2 cellular contexts compared by ENCODE assay signal in the genomic region with DNA sequence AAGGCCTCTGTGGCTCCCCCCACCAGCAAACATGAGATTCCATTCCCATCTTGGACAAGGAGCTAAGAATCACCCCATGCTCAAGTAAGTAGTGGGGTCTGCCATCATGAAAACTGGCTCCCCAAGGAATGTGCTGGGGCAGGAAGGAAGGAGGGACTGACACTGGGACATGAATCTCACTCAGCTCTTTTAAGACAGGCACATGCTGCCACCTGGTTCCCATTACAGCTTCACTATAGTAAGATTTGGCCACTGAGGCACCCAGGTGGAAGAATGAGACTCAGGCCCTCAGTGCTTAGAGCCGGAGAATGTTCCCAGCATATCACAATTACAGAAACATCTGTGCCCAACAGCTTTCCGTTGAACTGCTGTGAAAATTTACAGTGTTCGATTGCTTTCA.
TF ChIP-seq lines count a peak whose summit lies in the region.

No MANE protein-coding gene starts in this region.

TF ChIP-seq in GM23338, 12 proteins besides CTCF, POLR2A, EP300 and RAD21:
- TF ChIP-seq STAT1 (IDR thresholded peaks at IDR 0.05; ENCODE audit: unreplicated experiment) (no peak), JUNB (IDR thresholded peaks at IDR 0.05; ENCODE audit: unreplicated experiment) (no peak), EZH2 (IDR thresholded peaks at IDR 0.05; ENCODE audit: low read depth, unreplicated experiment) (no peak), ZNF114 (CRISPR knock-in tag; IDR thresholded peaks at IDR 0.05) (no peak), NANOG (IDR thresholded peaks at IDR 0.05; ENCODE audit: borderline replicate concordance) (no peak), ZNF331 (CRISPR knock-in tag; IDR thresholded peaks at IDR 0.05; ENCODE audit: low read depth) (no peak), EZH2phosphoT487 (IDR thresholded peaks at IDR 0.05; ENCODE audit: unreplicated experiment) (no peak)
- TF ChIP-seq, protein P1, sequence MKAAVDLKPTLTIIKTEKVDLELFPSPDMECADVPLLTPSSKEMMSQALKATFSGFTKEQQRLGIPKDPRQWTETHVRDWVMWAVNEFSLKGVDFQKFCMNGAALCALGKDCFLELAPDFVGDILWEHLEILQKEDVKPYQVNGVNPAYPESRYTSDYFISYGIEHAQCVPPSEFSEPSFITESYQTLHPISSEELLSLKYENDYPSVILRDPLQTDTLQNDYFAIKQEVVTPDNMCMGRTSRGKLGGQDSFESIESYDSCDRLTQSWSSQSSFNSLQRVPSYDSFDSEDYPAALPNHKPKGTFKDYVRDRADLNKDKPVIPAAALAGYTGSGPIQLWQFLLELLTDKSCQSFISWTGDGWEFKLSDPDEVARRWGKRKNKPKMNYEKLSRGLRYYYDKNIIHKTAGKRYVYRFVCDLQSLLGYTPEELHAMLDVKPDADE (IDR thresholded peaks at IDR 0.05), result no peak
- TF ChIP-seq, protein P2, sequence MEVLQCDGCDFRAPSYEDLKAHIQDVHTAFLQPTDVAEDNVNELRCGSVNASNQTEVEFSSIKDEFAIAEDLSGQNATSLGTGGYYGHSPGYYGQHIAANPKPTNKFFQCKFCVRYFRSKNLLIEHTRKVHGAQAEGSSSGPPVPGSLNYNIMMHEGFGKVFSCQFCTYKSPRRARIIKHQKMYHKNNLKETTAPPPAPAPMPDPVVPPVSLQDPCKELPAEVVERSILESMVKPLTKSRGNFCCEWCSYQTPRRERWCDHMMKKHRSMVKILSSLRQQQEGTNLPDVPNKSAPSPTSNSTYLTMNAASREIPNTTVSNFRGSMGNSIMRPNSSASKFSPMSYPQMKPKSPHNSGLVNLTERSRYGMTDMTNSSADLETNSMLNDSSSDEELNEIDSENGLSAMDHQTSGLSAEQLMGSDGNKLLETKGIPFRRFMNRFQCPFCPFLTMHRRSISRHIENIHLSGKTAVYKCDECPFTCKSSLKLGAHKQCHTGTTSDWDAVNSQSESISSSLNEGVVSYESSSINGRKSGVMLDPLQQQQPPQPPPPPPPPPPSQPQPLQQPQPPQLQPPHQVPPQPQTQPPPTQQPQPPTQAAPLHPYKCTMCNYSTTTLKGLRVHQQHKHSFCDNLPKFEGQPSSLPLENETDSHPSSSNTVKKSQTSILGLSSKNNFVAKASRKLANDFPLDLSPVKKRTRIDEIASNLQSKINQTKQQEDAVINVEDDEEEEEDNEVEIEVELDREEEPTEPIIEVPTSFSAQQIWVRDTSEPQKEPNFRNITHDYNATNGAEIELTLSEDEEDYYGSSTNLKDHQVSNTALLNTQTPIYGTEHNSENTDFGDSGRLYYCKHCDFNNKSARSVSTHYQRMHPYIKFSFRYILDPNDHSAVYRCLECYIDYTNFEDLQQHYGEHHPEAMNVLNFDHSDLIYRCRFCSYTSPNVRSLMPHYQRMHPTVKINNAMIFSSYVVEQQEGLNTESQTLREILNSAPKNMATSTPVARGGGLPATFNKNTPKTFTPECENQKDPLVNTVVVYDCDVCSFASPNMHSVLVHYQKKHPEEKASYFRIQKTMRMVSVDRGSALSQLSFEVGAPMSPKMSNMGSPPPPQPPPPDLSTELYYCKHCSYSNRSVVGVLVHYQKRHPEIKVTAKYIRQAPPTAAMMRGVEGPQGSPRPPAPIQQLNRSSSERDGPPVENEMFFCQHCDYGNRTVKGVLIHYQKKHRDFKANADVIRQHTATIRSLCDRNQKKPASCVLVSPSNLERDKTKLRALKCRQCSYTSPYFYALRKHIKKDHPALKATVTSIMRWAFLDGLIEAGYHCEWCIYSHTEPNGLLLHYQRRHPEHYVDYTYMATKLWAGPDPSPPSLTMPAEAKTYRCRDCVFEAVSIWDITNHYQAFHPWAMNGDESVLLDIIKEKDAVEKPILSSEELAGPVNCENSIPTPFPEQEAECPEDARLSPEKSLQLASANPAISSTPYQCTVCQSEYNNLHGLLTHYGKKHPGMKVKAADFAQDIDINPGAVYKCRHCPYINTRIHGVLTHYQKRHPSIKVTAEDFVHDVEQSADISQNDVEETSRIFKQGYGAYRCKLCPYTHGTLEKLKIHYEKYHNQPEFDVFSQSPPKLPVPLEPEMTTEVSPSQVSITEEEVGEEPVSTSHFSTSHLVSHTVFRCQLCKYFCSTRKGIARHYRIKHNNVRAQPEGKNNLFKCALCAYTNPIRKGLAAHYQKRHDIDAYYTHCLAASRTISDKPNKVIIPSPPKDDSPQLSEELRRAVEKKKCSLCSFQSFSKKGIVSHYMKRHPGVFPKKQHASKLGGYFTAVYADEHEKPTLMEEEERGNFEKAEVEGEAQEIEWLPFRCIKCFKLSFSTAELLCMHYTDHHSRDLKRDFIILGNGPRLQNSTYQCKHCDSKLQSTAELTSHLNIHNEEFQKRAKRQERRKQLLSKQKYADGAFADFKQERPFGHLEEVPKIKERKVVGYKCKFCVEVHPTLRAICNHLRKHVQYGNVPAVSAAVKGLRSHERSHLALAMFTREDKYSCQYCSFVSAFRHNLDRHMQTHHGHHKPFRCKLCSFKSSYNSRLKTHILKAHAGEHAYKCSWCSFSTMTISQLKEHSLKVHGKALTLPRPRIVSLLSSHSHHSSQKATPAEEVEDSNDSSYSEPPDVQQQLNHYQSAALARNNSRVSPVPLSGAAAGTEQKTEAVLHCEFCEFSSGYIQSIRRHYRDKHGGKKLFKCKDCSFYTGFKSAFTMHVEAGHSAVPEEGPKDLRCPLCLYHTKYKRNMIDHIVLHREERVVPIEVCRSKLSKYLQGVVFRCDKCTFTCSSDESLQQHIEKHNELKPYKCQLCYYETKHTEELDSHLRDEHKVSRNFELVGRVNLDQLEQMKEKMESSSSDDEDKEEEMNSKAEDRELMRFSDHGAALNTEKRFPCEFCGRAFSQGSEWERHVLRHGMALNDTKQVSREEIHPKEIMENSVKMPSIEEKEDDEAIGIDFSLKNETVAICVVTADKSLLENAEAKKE (CRISPR knock-in tag; IDR thresholded peaks at IDR 0.05), result no peak
- TF ChIP-seq, protein P3, sequence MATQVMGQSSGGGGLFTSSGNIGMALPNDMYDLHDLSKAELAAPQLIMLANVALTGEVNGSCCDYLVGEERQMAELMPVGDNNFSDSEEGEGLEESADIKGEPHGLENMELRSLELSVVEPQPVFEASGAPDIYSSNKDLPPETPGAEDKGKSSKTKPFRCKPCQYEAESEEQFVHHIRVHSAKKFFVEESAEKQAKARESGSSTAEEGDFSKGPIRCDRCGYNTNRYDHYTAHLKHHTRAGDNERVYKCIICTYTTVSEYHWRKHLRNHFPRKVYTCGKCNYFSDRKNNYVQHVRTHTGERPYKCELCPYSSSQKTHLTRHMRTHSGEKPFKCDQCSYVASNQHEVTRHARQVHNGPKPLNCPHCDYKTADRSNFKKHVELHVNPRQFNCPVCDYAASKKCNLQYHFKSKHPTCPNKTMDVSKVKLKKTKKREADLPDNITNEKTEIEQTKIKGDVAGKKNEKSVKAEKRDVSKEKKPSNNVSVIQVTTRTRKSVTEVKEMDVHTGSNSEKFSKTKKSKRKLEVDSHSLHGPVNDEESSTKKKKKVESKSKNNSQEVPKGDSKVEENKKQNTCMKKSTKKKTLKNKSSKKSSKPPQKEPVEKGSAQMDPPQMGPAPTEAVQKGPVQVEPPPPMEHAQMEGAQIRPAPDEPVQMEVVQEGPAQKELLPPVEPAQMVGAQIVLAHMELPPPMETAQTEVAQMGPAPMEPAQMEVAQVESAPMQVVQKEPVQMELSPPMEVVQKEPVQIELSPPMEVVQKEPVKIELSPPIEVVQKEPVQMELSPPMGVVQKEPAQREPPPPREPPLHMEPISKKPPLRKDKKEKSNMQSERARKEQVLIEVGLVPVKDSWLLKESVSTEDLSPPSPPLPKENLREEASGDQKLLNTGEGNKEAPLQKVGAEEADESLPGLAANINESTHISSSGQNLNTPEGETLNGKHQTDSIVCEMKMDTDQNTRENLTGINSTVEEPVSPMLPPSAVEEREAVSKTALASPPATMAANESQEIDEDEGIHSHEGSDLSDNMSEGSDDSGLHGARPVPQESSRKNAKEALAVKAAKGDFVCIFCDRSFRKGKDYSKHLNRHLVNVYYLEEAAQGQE (IDR thresholded peaks at IDR 0.05; ENCODE audit: unreplicated experiment), result no peak
TF ChIP-seq in GM23338: peak in this region for 0.

TF ChIP-seq in H1, 55 proteins besides CTCF, POLR2A, EP300 and RAD21:
- no peak for TF ChIP-seq GTF2F1 (IDR thresholded peaks at IDR 0.05; ENCODE audit: borderline replicate concordance, low read depth, low read length)
- no peak for TF ChIP-seq MAFK (IDR thresholded peaks at IDR 0.05; ENCODE audit: low read depth, low read length)
- no peak for TF ChIP-seq POU5F1 (IDR thresholded peaks at IDR 0.05; ENCODE audit: low read depth, low read length)
- TF ChIP-seq, protein P4, sequence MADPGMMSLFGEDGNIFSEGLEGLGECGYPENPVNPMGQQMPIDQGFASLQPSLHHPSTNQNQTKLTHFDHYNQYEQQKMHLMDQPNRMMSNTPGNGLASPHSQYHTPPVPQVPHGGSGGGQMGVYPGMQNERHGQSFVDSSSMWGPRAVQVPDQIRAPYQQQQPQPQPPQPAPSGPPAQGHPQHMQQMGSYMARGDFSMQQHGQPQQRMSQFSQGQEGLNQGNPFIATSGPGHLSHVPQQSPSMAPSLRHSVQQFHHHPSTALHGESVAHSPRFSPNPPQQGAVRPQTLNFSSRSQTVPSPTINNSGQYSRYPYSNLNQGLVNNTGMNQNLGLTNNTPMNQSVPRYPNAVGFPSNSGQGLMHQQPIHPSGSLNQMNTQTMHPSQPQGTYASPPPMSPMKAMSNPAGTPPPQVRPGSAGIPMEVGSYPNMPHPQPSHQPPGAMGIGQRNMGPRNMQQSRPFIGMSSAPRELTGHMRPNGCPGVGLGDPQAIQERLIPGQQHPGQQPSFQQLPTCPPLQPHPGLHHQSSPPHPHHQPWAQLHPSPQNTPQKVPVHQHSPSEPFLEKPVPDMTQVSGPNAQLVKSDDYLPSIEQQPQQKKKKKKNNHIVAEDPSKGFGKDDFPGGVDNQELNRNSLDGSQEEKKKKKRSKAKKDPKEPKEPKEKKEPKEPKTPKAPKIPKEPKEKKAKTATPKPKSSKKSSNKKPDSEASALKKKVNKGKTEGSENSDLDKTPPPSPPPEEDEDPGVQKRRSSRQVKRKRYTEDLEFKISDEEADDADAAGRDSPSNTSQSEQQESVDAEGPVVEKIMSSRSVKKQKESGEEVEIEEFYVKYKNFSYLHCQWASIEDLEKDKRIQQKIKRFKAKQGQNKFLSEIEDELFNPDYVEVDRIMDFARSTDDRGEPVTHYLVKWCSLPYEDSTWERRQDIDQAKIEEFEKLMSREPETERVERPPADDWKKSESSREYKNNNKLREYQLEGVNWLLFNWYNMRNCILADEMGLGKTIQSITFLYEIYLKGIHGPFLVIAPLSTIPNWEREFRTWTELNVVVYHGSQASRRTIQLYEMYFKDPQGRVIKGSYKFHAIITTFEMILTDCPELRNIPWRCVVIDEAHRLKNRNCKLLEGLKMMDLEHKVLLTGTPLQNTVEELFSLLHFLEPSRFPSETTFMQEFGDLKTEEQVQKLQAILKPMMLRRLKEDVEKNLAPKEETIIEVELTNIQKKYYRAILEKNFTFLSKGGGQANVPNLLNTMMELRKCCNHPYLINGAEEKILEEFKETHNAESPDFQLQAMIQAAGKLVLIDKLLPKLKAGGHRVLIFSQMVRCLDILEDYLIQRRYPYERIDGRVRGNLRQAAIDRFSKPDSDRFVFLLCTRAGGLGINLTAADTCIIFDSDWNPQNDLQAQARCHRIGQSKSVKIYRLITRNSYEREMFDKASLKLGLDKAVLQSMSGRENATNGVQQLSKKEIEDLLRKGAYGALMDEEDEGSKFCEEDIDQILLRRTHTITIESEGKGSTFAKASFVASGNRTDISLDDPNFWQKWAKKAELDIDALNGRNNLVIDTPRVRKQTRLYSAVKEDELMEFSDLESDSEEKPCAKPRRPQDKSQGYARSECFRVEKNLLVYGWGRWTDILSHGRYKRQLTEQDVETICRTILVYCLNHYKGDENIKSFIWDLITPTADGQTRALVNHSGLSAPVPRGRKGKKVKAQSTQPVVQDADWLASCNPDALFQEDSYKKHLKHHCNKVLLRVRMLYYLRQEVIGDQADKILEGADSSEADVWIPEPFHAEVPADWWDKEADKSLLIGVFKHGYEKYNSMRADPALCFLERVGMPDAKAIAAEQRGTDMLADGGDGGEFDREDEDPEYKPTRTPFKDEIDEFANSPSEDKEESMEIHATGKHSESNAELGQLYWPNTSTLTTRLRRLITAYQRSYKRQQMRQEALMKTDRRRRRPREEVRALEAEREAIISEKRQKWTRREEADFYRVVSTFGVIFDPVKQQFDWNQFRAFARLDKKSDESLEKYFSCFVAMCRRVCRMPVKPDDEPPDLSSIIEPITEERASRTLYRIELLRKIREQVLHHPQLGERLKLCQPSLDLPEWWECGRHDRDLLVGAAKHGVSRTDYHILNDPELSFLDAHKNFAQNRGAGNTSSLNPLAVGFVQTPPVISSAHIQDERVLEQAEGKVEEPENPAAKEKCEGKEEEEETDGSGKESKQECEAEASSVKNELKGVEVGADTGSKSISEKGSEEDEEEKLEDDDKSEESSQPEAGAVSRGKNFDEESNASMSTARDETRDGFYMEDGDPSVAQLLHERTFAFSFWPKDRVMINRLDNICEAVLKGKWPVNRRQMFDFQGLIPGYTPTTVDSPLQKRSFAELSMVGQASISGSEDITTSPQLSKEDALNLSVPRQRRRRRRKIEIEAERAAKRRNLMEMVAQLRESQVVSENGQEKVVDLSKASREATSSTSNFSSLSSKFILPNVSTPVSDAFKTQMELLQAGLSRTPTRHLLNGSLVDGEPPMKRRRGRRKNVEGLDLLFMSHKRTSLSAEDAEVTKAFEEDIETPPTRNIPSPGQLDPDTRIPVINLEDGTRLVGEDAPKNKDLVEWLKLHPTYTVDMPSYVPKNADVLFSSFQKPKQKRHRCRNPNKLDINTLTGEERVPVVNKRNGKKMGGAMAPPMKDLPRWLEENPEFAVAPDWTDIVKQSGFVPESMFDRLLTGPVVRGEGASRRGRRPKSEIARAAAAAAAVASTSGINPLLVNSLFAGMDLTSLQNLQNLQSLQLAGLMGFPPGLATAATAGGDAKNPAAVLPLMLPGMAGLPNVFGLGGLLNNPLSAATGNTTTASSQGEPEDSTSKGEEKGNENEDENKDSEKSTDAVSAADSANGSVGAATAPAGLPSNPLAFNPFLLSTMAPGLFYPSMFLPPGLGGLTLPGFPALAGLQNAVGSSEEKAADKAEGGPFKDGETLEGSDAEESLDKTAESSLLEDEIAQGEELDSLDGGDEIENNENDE (IDR thresholded peaks at IDR 0.05; ENCODE audit: insufficient replicate concordance, low read length), result no peak
- no peak for TF ChIP-seq NRF1 (IDR thresholded peaks at IDR 0.05; ENCODE audit: low read depth, low read length)
- TF ChIP-seq TAF1 (IDR thresholded peaks at IDR 0.05; ENCODE audit: low read depth, low read length), result no peak
- no peak for TF ChIP-seq HDAC2 (IDR thresholded peaks at IDR 0.05; ENCODE audit: borderline replicate concordance in 1 of 2, low read depth in 2 of 2, low read length in 2 of 2)
- no peak for TF ChIP-seq ZNF274 (IDR thresholded peaks at IDR 0.05; ENCODE audit: borderline replicate concordance, extremely low read depth, low read length)
- TF ChIP-seq PHF8 (conservative IDR thresholded peaks at IDR 0.05; ENCODE audit: low read depth, low read length), result no peak
- no peak for TF ChIP-seq BRCA1 (IDR thresholded peaks at IDR 0.05; ENCODE audit: low read depth, low read length)
- TF ChIP-seq SP4 (IDR thresholded peaks at IDR 0.05; ENCODE audit: low read length), result no peak
- TF ChIP-seq, protein P5, sequence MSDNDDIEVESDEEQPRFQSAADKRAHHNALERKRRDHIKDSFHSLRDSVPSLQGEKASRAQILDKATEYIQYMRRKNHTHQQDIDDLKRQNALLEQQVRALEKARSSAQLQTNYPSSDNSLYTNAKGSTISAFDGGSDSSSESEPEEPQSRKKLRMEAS (IDR thresholded peaks at IDR 0.05), result no peak
- TF ChIP-seq CHD2 (IDR thresholded peaks at IDR 0.05; ENCODE audit: low read length), result no peak
- no peak for TF ChIP-seq TCF12 (IDR thresholded peaks at IDR 0.05; ENCODE audit: low read depth, low read length)
- no peak for TF ChIP-seq CHD1 (IDR thresholded peaks at IDR 0.05; ENCODE audit: low read depth, low read length)
- TF ChIP-seq SUZ12 (IDR thresholded peaks at IDR 0.05; ENCODE audit: low read length), result no peak
